ENCODE assay signal across 2 cellular contexts in genomic region chr17:80857721-80858171, GRCh38.
TF ChIP-seq lines count a peak whose summit lies in the region.

No MANE protein-coding gene starts in this region.

TF ChIP-seq in IMR-90, 13 proteins besides CTCF, POLR2A, EP300 and RAD21:
- TF ChIP-seq NFE2L2 (IDR thresholded peaks at IDR 0.05; ENCODE audit: low read depth, low read length) (no peak), CEBPB (IDR thresholded peaks at IDR 0.05; ENCODE audit: low read depth, low read length) (no peak), SMC3 (IDR thresholded peaks at IDR 0.05; ENCODE audit: low read depth, low read length) (no peak), RCOR1 (IDR thresholded peaks at IDR 0.05; ENCODE audit: insufficient replicate concordance, low read length) (no peak), USF2 (IDR thresholded peaks at IDR 0.05; ENCODE audit: low read depth, low read length) (no peak), ELK1 (IDR thresholded peaks at IDR 0.05; ENCODE audit: borderline replicate concordance, low read depth, low read length) (no peak), MAZ (IDR thresholded peaks at IDR 0.05; ENCODE audit: borderline replicate concordance, low read depth, low read length) (no peak), MXI1 (IDR thresholded peaks at IDR 0.05; ENCODE audit: borderline replicate concordance, low read depth, low read length) (no peak), BHLHE40 (IDR thresholded peaks at IDR 0.05; ENCODE audit: low read depth, low read length) (no peak), MAFK (IDR thresholded peaks at IDR 0.05; ENCODE audit: low read depth, low read length) (no peak), RFX5 (IDR thresholded peaks at IDR 0.05; ENCODE audit: low read depth, low read length) (no peak), CHD1 (IDR thresholded peaks at IDR 0.05; ENCODE audit: low read depth, low read length) (no peak), FOS (IDR thresholded peaks at IDR 0.05; ENCODE audit: low read depth, low read length) (no peak)

TF ChIP-seq in GM12878, 131 proteins besides CTCF, POLR2A, EP300 and RAD21:
- TF ChIP-seq CHD1 (IDR thresholded peaks at IDR 0.05; ENCODE audit: low read depth, low read length): no peak
- no peak for TF ChIP-seq CREB1 (IDR thresholded peaks at IDR 0.05; ENCODE audit: low read depth)
- TF ChIP-seq ETV6 (conservative IDR thresholded peaks at IDR 0.05 in 1 of 2, IDR thresholded peaks at IDR 0.05 in 1 of 2; ENCODE audit: borderline replicate concordance in 1 of 2, low read depth in 1 of 2): no peak
- no peak for TF ChIP-seq MXI1 (IDR thresholded peaks at IDR 0.05; ENCODE audit: low read depth, low read length)
- no peak for TF ChIP-seq RUNX3 (IDR thresholded peaks at IDR 0.05; ENCODE audit: low read length)
- TF ChIP-seq GATAD2B (conservative IDR thresholded peaks at IDR 0.05; ENCODE audit: low read depth): no peak
- TF ChIP-seq BCLAF1 (IDR thresholded peaks at IDR 0.05): no peak
- no peak for TF ChIP-seq NFYA (IDR thresholded peaks at IDR 0.05; ENCODE audit: borderline replicate concordance, low read depth, low read length)
- no peak for TF ChIP-seq TBL1XR1 (IDR thresholded peaks at IDR 0.05; ENCODE audit: low read depth, low read length)
- TF ChIP-seq CBX3 (IDR thresholded peaks at IDR 0.05; ENCODE audit: borderline replicate concordance, low read depth): no peak
- TF ChIP-seq NFXL1 (IDR thresholded peaks at IDR 0.05; ENCODE audit: borderline replicate concordance): no peak
- no peak for TF ChIP-seq JUNB (IDR thresholded peaks at IDR 0.05)
- TF ChIP-seq NFIC (IDR thresholded peaks at IDR 0.05; ENCODE audit: low read depth, low read length): no peak
- no peak for TF ChIP-seq E2F8 (IDR thresholded peaks at IDR 0.05; ENCODE audit: low read depth, partially characterized antibody)
